9 cellular contexts compared by ENCODE assay signal in the genomic region with DNA sequence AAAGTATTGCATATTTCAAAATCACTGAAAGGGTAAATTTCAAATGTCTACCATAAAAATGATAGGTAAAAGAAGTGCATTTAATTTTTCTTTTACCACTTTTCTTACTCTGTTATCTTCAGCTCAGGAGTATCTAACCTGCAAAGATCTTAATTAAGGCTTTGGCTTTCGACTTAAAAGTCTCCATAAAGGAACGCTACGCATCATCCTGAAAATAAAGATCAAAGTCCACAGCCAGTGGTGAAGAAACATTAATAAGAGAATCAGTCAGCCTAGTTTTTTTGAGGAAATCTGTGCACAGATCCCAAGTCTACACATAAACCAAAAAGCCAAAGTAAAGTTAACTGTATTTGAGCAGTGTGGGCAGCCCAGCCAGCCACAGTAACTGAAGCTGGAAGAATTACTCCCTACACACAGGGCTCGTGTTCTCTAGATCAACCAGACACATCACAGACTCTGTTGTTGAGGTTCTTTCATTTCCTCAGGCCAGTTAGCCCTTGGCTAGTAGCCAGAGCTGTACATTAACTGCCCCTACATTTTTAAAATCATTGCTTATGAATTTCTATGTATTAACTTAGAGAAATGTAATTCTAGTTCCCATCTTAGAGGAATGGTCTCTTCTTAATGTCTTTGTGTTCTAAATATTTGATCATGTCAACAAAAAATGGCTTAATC. TPM values are rescaled to one million over a fixed set of nuclear protein-coding genes. Genes with fewer than 3 reads are reported as not detected.
DNase-seq lines count a peak whose midpoint lies in the region; ATAC-seq and TF ChIP-seq lines count a peak whose summit lies in the region.
"Had no signal": no experiment of that assay in that cellular context is flagged by ENCODE, and none has a peak within 500 bp of the region (broad histone marks: within the 10 kb centered on the region; RNA-seq: fewer than 3 reads in every experiment).

No MANE protein-coding gene starts in this region.

- H3K4me1 ChIP-seq in RWPE2 (ENCODE audit: insufficient read depth, poor library complexity, severe bottlenecking): peaks cover 15% of the 10 kb centered on the region
- peaks cover 0 to 7% of the 10 kb centered on the region in 2 donors for H3K4me1 ChIP-seq in left lung
- no peaks in the 10 kb centered on the region for H3K4me1 ChIP-seq in SJCRH30

- ATAC-seq in RWPE2 (ENCODE audit: low read depth) (no peak), HG02973 (IDR thresholded peaks at IDR 0.05; ENCODE audit: unreplicated experiment) (no peak), left lung (no peak)
- no peak for ATAC-seq in stimulated activated effector memory CD8-positive, alpha-beta T cell treated with anti-CD3 and anti-CD28 coated beads, Interleukin-12 subunit alpha, Interleukin-12 subunit beta, amount 100 ng/mL, for 72 hours

- H3K36me3 ChIP-seq in RWPE2 (ENCODE audit: low read depth): no peaks in the 10 kb centered on the region
- no peaks in the 10 kb centered on the region for H3K36me3 ChIP-seq in left lung
- H3K36me3 ChIP-seq in SJCRH30: no peaks in the 10 kb centered on the region

- H3K27ac Mint-ChIP-seq in activated CD4-positive, alpha-beta T cell treated with anti-CD3 and anti-CD28 coated beads, Interleukin-2, amount 10 ng/mL, durations not matched to agents 7 days and 5 days: no peak overlapping the region
- H3K27ac Mint-ChIP-seq in stimulated activated effector memory CD8-positive, alpha-beta T cell treated with anti-CD3 and anti-CD28 coated beads, Interleukin-12 subunit alpha, Interleukin-12 subunit beta, amount 100 ng/mL, for 72 hours: no peak overlapping the region

- H3K27me3 ChIP-seq in RWPE2 (ENCODE audit: insufficient read depth, poor library complexity, severe bottlenecking): no peaks in the 10 kb centered on the region
- H3K27me3 ChIP-seq in left lung: peaks cover 0 to 2% of the 10 kb centered on the region in 2 donors
- H3K27me3 ChIP-seq in SJCRH30: no peaks in the 10 kb centered on the region

- H3K9me3 Mint-ChIP-seq in activated CD4-positive, alpha-beta T cell treated with anti-CD3 and anti-CD28 coated beads, Interleukin-2, amount 10 ng/mL, durations not matched to agents 7 days and 5 days: peaks cover 2% of the 10 kb centered on the region
- no peaks in the 10 kb centered on the region for H3K9me3 Mint-ChIP-seq in stimulated activated effector memory CD8-positive, alpha-beta T cell treated with anti-CD3 and anti-CD28 coated beads, Interleukin-12 subunit alpha, Interleukin-12 subunit beta, amount 100 ng/mL, for 72 hours

- intact Hi-C loops in left lung (cut with DNase I): no loop called here

- H3K4me3 Mint-ChIP-seq in activated CD4-positive, alpha-beta T cell treated with anti-CD3 and anti-CD28 coated beads, Interleukin-2, amount 10 ng/mL, durations not matched to agents 7 days and 5 days: peak overlapping the region; percentile 65
- peak overlapping the region; percentile 72 for H3K4me3 Mint-ChIP-seq in stimulated activated effector memory CD8-positive, alpha-beta T cell treated with anti-CD3 and anti-CD28 coated beads, Interleukin-12 subunit alpha, Interleukin-12 subunit beta, amount 100 ng/mL, for 72 hours

- H3K9me3 ChIP-seq in RWPE2 (ENCODE audit: severe bottlenecking) (peaks cover 2% of the 10 kb centered on the region), left lung (no peaks in the 10 kb centered on the region), SJCRH30 (replicated peaks) (no peaks in the 10 kb centered on the region)

- H3K4me1 Mint-ChIP-seq in activated CD4-positive, alpha-beta T cell treated with anti-CD3 and anti-CD28 coated beads, Interleukin-2, amount 10 ng/mL, durations not matched to agents 7 days and 5 days: peaks cover 21% of the 10 kb centered on the region
- peaks cover 7% of the 10 kb centered on the region for H3K4me1 Mint-ChIP-seq in stimulated activated effector memory CD8-positive, alpha-beta T cell treated with anti-CD3 and anti-CD28 coated beads, Interleukin-12 subunit alpha, Interleukin-12 subunit beta, amount 100 ng/mL, for 72 hours

- H3K36me3 Mint-ChIP-seq in activated CD4-positive, alpha-beta T cell treated with anti-CD3 and anti-CD28 coated beads, Interleukin-2, amount 10 ng/mL, durations not matched to agents 7 days and 5 days (ENCODE audit: low read depth): peaks cover 2% of the 10 kb centered on the region
- no peaks in the 10 kb centered on the region for H3K36me3 Mint-ChIP-seq in stimulated activated effector memory CD8-positive, alpha-beta T cell treated with anti-CD3 and anti-CD28 coated beads, Interleukin-12 subunit alpha, Interleukin-12 subunit beta, amount 100 ng/mL, for 72 hours

- CTCF ChIA-PET in activated CD4-positive, alpha-beta T cell treated with anti-CD3 and anti-CD28 coated beads, Interleukin-2, amount 10 ng/mL, durations not matched to agents 7 days and 5 days (lab: Charles Lee): interaction anchor here (0.7 to 6.0 kb wide), 13 partner anchors 10 to 70 kb away, joined by 3 to 69 read pairs (median 3); no protein-coding TSS in a partner anchor

- no peak for DNase-seq in activated CD4-positive, alpha-beta T cell treated with anti-CD3 and anti-CD28 coated beads, Interleukin-2, amount 10 ng/mL, durations not matched to agents 7 days and 5 days
- no peak for DNase-seq in activated CD4-positive, alpha-beta T cell treated with anti-CD3 and anti-CD28 coated beads for 1 hour
- DNase-seq in RWPE2 (ENCODE audit: low spot score) (no peak), foreskin melanocyte (peak; percentile 73), left lung (no peak), SJCRH30 (no peak)
- no peak for DNase-seq in stimulated activated effector memory CD8-positive, alpha-beta T cell treated with anti-CD3 and anti-CD28 coated beads, Interleukin-12 subunit alpha, Interleukin-12 subunit beta, amount 100 ng/mL, for 72 hours (ENCODE audit: low spot score in 2 of 2)

- POLR2A ChIA-PET in activated CD4-positive, alpha-beta T cell treated with anti-CD3 and anti-CD28 coated beads, Interleukin-2, amount 10 ng/mL, durations not matched to agents 7 days and 5 days (lab: Charles Lee): no interaction called here

- H3K27ac ChIP-seq in RWPE2 (ENCODE audit: poor library complexity, severe bottlenecking) (peak overlapping the region; percentile 97), left lung (no peak overlapping the region), SJCRH30 (no peak overlapping the region)

- no peak overlapping the region for H3K4me3 ChIP-seq in RWPE2 (ENCODE audit: severe bottlenecking)
- peak overlapping the region in 1 of 2 donors; percentile 25 for H3K4me3 ChIP-seq in left lung
- H3K4me3 ChIP-seq in SJCRH30: no peak overlapping the region

- TF ChIP-seq CTCF in RWPE2 (IDR thresholded peaks at IDR 0.05; ENCODE audit: poor library complexity, severe bottlenecking) (no peak), left lung (IDR thresholded peaks at IDR 0.05) (no peak)

- H3K27me3 Mint-ChIP-seq in activated CD4-positive, alpha-beta T cell treated with anti-CD3 and anti-CD28 coated beads, Interleukin-2, amount 10 ng/mL, durations not matched to agents 7 days and 5 days: peaks cover 34% of the 10 kb centered on the region

RNA-seq across cellular contexts. Expression of a gene that starts 6.9 kb away (rescaled TPM):
- under 1 TPM; 0.27 to 0.29 TPM for total RNA-seq in activated CD4-positive, alpha-beta T cell treated with anti-CD3 and anti-CD28 coated beads, Interleukin-2, amount 10 ng/mL, durations not matched to agents 7 days and 5 days
- total RNA-seq in left lung: under 1 TPM; 0.45 to 0.47 TPM
- not detected in 2 replicates for total RNA-seq in SJCRH30 (2014; rRNA removed; shearing (Covaris generic))

RNA-seq across cellular contexts. Expression of a gene that starts 53.2 kb away (rescaled TPM):
- total RNA-seq in activated CD4-positive, alpha-beta T cell treated with anti-CD3 and anti-CD28 coated beads, Interleukin-2, amount 10 ng/mL, durations not matched to agents 7 days and 5 days: not detected
- not detected for total RNA-seq in left lung
- not detected in 2 replicates for total RNA-seq in SJCRH30 (2014; rRNA removed; shearing (Covaris generic))
- total RNA-seq: aorta had no signal
